ENCODE assay signal across 8 cellular contexts in the genomic region with DNA sequence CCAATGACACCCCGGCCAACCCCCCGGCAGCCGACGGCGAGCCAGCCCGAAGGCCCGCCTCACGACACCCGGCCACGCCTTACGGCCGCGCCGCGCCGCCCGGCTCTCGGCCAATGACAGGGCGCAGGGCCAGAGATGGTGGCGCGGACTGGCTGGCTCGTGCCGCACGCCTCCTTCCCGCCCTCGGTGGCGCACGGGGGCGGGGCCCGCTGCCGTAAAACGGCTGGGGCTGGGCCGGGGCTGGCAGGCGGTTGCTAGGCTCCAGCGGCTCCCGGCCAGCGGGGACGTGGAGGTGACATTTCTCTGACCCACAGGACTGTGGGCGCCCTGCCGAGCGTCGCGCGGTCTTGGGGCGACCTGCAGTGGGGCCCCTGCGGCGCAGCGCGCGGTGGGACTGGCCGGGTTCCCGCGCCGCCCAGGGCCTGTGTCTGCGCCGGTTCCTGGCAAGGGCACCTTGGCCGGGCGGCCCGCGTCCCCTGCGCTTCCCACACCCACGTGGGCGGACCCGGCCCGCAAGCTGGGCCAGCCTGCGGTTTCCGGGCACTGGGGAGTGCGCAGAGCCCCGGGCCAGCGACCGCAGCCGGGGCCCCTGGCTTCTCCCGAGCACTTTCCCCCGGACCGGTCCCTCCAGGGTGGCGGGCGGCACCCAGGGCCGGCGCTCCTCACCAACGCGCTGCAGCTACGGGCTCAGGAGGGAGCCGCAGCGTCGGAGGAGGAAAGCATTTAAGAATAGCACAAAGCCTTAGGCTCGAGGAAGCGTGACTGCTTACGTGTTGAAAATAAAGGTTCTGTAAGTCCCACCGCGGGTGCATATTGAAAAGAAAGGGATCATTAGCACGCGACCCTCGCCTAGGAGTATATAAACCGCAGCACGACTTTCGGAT. TPM values are rescaled to one million over a fixed set of nuclear protein-coding genes. Genes with fewer than 3 reads are reported as not detected.
DNase-seq lines count a peak whose midpoint lies in the region; ATAC-seq and TF ChIP-seq lines count a peak whose summit lies in the region.

A gene (minus strand): TSS at position 8 of the 884 bp plus-strand sequence. CDS start 64 bp downstream, outside the sequence.

- peak within 1 kb of the TSS; percentile 75 for H3K4me3 ChIP-seq in suprapubic skin

- peak; percentile 89 for ATAC-seq in HG02642 (IDR thresholded peaks at IDR 0.05; ENCODE audit: poor library complexity, unreplicated experiment)
- ATAC-seq in activated naive CD4-positive, alpha-beta T cell treated with anti-CD3 and anti-CD28 coated beads, Interleukin-2, amount 50 U/mL, for 72 hours, result peak; percentile 90 to 94

- no peaks in the 10 kb centered on the region for H3K9me3 Mint-ChIP-seq in activated naive CD4-positive, alpha-beta T cell treated with anti-CD3 and anti-CD28 coated beads, Interleukin-2, amount 50 U/mL, for 72 hours

- no peak for TF ChIP-seq CTCF in suprapubic skin (IDR thresholded peaks at IDR 0.05)

- H3K27ac Mint-ChIP-seq in activated naive CD4-positive, alpha-beta T cell treated with anti-CD3 and anti-CD28 coated beads, Interleukin-2, amount 50 U/mL, for 72 hours, result peak within 1 kb of the TSS; percentile 44 to 86

- WGBS in suprapubic skin, result 0% methylated on average over 33 of the region's 96 CpGs

- peaks cover 18% of the 10 kb centered on the region for H3K4me1 ChIP-seq in suprapubic skin

- peak; percentile 99 for DNase-seq in NCI-H1105 (lab: John Stamatoyannopoulos, UW)
- peak; percentile 86 for DNase-seq in SKM-1 (lab: John Stamatoyannopoulos, UW; ENCODE audit: unreplicated experiment)
- DNase-seq in activated naive CD4-positive, alpha-beta T cell treated with anti-CD3 and anti-CD28 coated beads, Interleukin-2, amount 50 U/mL, for 72 hours (ENCODE audit: low spot score in 2 of 2), result peak; percentile 96 to 98
- peak; percentile 34 for DNase-seq in glomerular endothelial cell (ENCODE audit: extremely low read depth, low read depth, low spot score)
- peak; percentile 95 for DNase-seq in occipital lobe (lab: John Stamatoyannopoulos, UW)
- DNase-seq in suprapubic skin (ENCODE audit: low spot score in 2 of 2), result peak; percentile 96

- peaks cover 0 to 7% of the 10 kb centered on the region in 2 donors for H3K36me3 Mint-ChIP-seq in activated naive CD4-positive, alpha-beta T cell treated with anti-CD3 and anti-CD28 coated beads, Interleukin-2, amount 50 U/mL, for 72 hours

- H3K27ac ChIP-seq in suprapubic skin, result peak within 1 kb of the TSS; percentile 95

- peak; percentile 72 for TF ChIP-seq POLR2A in GM10847 (IDR thresholded peaks at IDR 0.05; ENCODE audit: extremely low read depth, insufficient read length)
- TF ChIP-seq POLR2A in suprapubic skin (IDR thresholded peaks at IDR 0.05), result peak in 1 of 2 donors; percentile 65

- no peak for TF ChIP-seq EP300 in suprapubic skin (IDR thresholded peaks at IDR 0.05)

- H3K9me3 ChIP-seq in suprapubic skin, result no peaks in the 10 kb centered on the region

- H3K36me3 ChIP-seq in suprapubic skin, result no peaks in the 10 kb centered on the region

- no peaks in the 10 kb centered on the region for H3K27me3 ChIP-seq in suprapubic skin

RNA-seq across cellular contexts. Expression of the gene that starts here (rescaled TPM):
- 10 to 100 TPM; 11.9 to 22.9 TPM for total RNA-seq in activated naive CD4-positive, alpha-beta T cell treated with anti-CD3 and anti-CD28 coated beads, Interleukin-2, amount 50 U/mL, for 72 hours
- total RNA-seq in glomerular endothelial cell, result 19.2 and 28.1 TPM in 2 replicates
- total RNA-seq in occipital lobe, result 57.7 TPM
- 10 to 100 TPM; 31.9 to 54.0 (median 42.5) TPM for total RNA-seq in suprapubic skin

Comparison
In these comparisons a context has a peak if more than half of its experiments do, and no peak if none do; other contexts are left out.
1. Peak in every context shown above with its lines: DNase-seq, ATAC-seq, H3K4me3 ChIP-seq and H3K27ac ChIP-seq.
2. DNase-seq: peak in every context shown above with its lines; median percentile 99 in NCI-H1105; 97 in activated naive CD4-positive, alpha-beta T cell treated with anti-CD3 and anti-CD28 coated beads, Interleukin-2, amount 50 U/mL, for 72 hours; 96 in suprapubic skin; 95 in occipital lobe; 86 in SKM-1; 34 in glomerular endothelial cell.